ENCODE assay signal across 11 cellular contexts in genomic region chr3:133249490-133249889, GRCh38.
"Had no signal": no experiment of that assay in that cellular context is flagged by ENCODE, and none has a peak within 500 bp of the region (broad histone marks: within the 10 kb centered on the region; RNA-seq: fewer than 3 reads in every experiment).

No MANE protein-coding gene starts in this region.

- DNase-seq: GM23248, GOT3, H7, H9, HCEC 1CT, HFFc6 had no signal

- H3K4me2 ChIP-seq: GM23338 had no signal

- H3K4me1 ChIP-seq: HAP-1 had no signal

- H3K9ac ChIP-seq: GM23248 had no signal

- H3K9me3 ChIP-seq: HAP-1 had no signal

- FAIRE-seq: H1, H54 had no signal

- H3K36me3 ChIP-seq: HAP-1 had no signal

- H3K4me3 ChIP-seq: GM23248, GM23338, HAP-1 had no signal

- H3K27ac ChIP-seq: GM23248 had no signal

- ATAC-seq: GM23338, HCT116 had no signal

- H2AFZ ChIP-seq: GM23248, GM23338 had no signal
